ENCODE assay signal across 8 cellular contexts in the genomic region with DNA sequence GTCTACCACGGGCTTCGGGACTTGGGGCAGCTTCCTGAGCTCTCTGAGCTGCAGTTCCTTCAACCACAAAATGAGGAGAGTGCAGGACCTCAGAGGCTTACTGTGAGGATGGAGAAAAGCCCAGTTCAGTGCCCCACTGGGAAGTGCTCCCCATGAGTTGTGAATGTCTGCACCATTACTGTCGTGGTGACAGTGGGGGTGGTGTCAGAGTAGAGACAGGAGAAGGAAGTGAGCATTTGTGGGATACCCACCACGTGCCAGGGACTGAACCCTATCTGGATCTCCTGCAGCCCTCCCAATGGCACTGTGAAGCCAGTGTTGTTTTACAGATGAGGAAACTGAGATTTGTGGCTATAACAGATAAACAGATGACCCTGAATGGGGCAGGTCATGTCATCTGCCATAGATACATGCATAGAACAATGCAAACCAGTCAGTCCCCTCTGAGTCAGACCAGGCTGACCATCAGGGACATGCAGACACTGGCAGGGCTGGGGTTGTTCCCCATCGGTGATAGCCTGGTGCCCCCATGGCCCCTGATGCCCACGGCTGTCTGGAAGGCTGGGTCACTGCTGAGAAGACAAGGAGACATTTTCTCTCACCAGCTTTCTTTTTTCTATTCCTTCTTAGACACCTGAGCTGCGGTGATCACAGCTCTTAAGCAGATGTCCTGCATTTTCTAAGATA.
DNase-seq lines count a peak whose midpoint lies in the region; ATAC-seq and TF ChIP-seq lines count a peak whose summit lies in the region.

No MANE protein-coding gene starts in this region.

- no peak for ATAC-seq in GM19351 (IDR thresholded peaks at IDR 0.05; ENCODE audit: unreplicated experiment)

- H3K36me3 Mint-ChIP-seq in HFFc6 (ENCODE audit: low read depth), result no peaks in the 10 kb centered on the region
- H3K36me3 Mint-ChIP-seq in activated naive CD8-positive, alpha-beta T cell, result peaks cover 2% of the 10 kb centered on the region

- H3K4me3 ChIP-seq in BJ (ENCODE audit: low read depth, low read length) (peak overlapping the region; percentile 55), mononuclear cell (ENCODE audit: low read length) (peak overlapping the region; percentile 61), HAP-1 (no peak overlapping the region)

- H3K27me3 ChIP-seq in BJ (ENCODE audit: control insufficient read depth, insufficient read depth, low read length), result no peaks in the 10 kb centered on the region
- no peaks in the 10 kb centered on the region for H3K27me3 ChIP-seq in mononuclear cell (ENCODE audit: insufficient read depth, low read length)
- H3K27me3 ChIP-seq in HAP-1 (ENCODE audit: low read depth), result no peaks in the 10 kb centered on the region; the same call in 1 of the 2 replicates

- H3K4me3 Mint-ChIP-seq in HFFc6, result peak overlapping the region; percentile 85
- peak overlapping the region; percentile 83 for H3K4me3 Mint-ChIP-seq in activated naive CD8-positive, alpha-beta T cell

- H3K9me3 Mint-ChIP-seq in HFFc6, result no peaks in the 10 kb centered on the region
- no peaks in the 10 kb centered on the region for H3K9me3 Mint-ChIP-seq in activated naive CD8-positive, alpha-beta T cell (ENCODE audit: low read depth)

- TF ChIP-seq CTCF in BJ (IDR thresholded peaks at IDR 0.05; ENCODE audit: insufficient read depth, low read depth, low read length) (no peak), HFFc6 (IDR thresholded peaks at IDR 0.05) (no peak)

- CTCF ChIA-PET in BJ (lab: Yijun Ruan, JAX), result interaction anchor here (1.2 to 1.5 kb wide), 2 partner anchors 8 to 338 kb away, joined by 3 to 5 read pairs; no protein-coding TSS in a partner anchor

- H3K4me1 Mint-ChIP-seq in HFFc6 (ENCODE audit: low read depth), result peaks cover 7% of the 10 kb centered on the region
- peaks cover 15% of the 10 kb centered on the region for H3K4me1 Mint-ChIP-seq in activated naive CD8-positive, alpha-beta T cell (ENCODE audit: low read depth)

- no peak for DNase-seq in BJ (ENCODE audit: low read depth)
- DNase-seq in HFFc6, result no peak
- DNase-seq in HAP-1 (ENCODE audit: low spot score in 2 of 2), result no peak
- no peak for DNase-seq in NCI-H510A treated with DMSO at 0.1 percent for 48 hours (lab: John Stamatoyannopoulos, UW)
- no peak for DNase-seq in NCI-H1417 treated with DMSO at 0.1 percent for 48 hours (lab: John Stamatoyannopoulos, UW)

- H3K27me3 Mint-ChIP-seq in HFFc6 (ENCODE audit: insufficient read depth), result peaks cover 20% of the 10 kb centered on the region
- no peaks in the 10 kb centered on the region for H3K27me3 Mint-ChIP-seq in activated naive CD8-positive, alpha-beta T cell

- POLR2A ChIA-PET in BJ (lab: Charles Lee), result no interaction called here

- H3K4me1 ChIP-seq in mononuclear cell (ENCODE audit: insufficient read depth, low read length), result peaks cover 35% of the 10 kb centered on the region
- no peaks in the 10 kb centered on the region for H3K4me1 ChIP-seq in HAP-1

- in situ Hi-C loops in HAP-1 (cut with MboI; ENCODE audit: low sequenced_read_pairs), result no loop called here

- H3K9me3 ChIP-seq in mononuclear cell (ENCODE audit: low read depth, low read length), result no peaks in the 10 kb centered on the region
- no peaks in the 10 kb centered on the region for H3K9me3 ChIP-seq in HAP-1

- H3K27ac Mint-ChIP-seq in HFFc6, result peak overlapping the region; percentile 54; the same call in 1 of the 2 replicates
- peak overlapping the region; percentile 46 for H3K27ac Mint-ChIP-seq in activated naive CD8-positive, alpha-beta T cell

- H3K36me3 ChIP-seq in BJ (ENCODE audit: control insufficient read depth, insufficient read depth, low read length) (peaks cover 10% of the 10 kb centered on the region), HAP-1 (replicated peaks) (no peaks in the 10 kb centered on the region)
